8 cellular contexts compared by ENCODE assay signal in genomic region chr1:120942223-120942944, GRCh38. TPM values are rescaled to one million over a fixed set of nuclear protein-coding genes. Genes with fewer than 3 reads are reported as not detected.
DNase-seq lines count a peak whose midpoint lies in the region; ATAC-seq lines count a peak whose summit lies in the region.
"Not testable (repeated sequence)": the region's sequence is repeated elsewhere in the genome, so short reads cannot be mapped to it uniquely, and the experiment has no call there.

No MANE protein-coding gene starts in this region.

- H4K8ac ChIP-seq in mesendoderm (ENCODE audit: low read depth, low read length): not testable (repeated sequence)

- not testable (repeated sequence) for H3K4me1 ChIP-seq in endocrine pancreas (ENCODE audit: control insufficient read depth, insufficient read depth, low read length); mesendoderm (ENCODE audit: control insufficient read depth, low read depth, low read length)

- peak overlapping the region; percentile 100 for H2BK5ac ChIP-seq in mesendoderm (ENCODE audit: low read length)

- H2BK120ac ChIP-seq in mesendoderm (ENCODE audit: low read depth, low read length): not testable (repeated sequence)

- peak overlapping the region; percentile 90 for H3K56ac ChIP-seq in mesendoderm (ENCODE audit: low read length)

- peak; percentile 77 for ATAC-seq in GM19452 (IDR thresholded peaks at IDR 0.05; ENCODE audit: unreplicated experiment)
- peak; percentile 78 for ATAC-seq in HG03442 (IDR thresholded peaks at IDR 0.05; ENCODE audit: unreplicated experiment)

- H4K5ac ChIP-seq in mesendoderm (ENCODE audit: low read length): not testable (repeated sequence)

- not testable (repeated sequence) for H3K23ac ChIP-seq in mesendoderm (ENCODE audit: low read length)

- H3K9me3 ChIP-seq in endocrine pancreas (ENCODE audit: control insufficient read depth, low read length): not testable (repeated sequence)

- H2BK15ac ChIP-seq in mesendoderm (replicated peaks; ENCODE audit: low read depth): not testable (repeated sequence)

- DNase-seq in CD1c-positive myeloid dendritic cell (ENCODE audit: extremely low spot score): peak; percentile 85
- DNase-seq in NOMO-1 treated with dmso at 0.1 percent for 144 hours (lab: John Stamatoyannopoulos, UW; ENCODE audit: unreplicated experiment): peak; percentile 65
- DNase-seq in activated CD8-positive, alpha-beta memory T cell treated with anti-CD3 and anti-CD28 coated beads, Interleukin-2, amount 50 U/mL, for 4 hours: peak; percentile 71
- DNase-seq in mesendoderm: peak; percentile 93
- DNase-seq in stimulated activated CD4-positive, alpha-beta T cell treated with anti-CD3 and anti-CD28 coated beads, Interleukin-4, amount 100 ng/mL, for 48 hours (ENCODE audit: low read depth in 2 of 2): peak; percentile 53 to 72

- WGBS in mesendoderm (ENCODE audit: extremely low coverage, insufficient coverage, low lambda C conversion rate): no CpG with 5 or more reads among the region's 33 CpGs

- not testable (repeated sequence) for H3K27me3 ChIP-seq in endocrine pancreas (ENCODE audit: control insufficient read depth, insufficient read depth, low read length); mesendoderm (ENCODE audit: insufficient read depth, low read length, poor library complexity)

- not testable (repeated sequence) for H2AK5ac ChIP-seq in mesendoderm (ENCODE audit: low read length)

- H3K4ac ChIP-seq in mesendoderm (ENCODE audit: low read depth, low read length): not testable (repeated sequence)

- H3K79me1 ChIP-seq in mesendoderm (ENCODE audit: low read length): not testable (repeated sequence)

- peak overlapping the region; percentile 2 for H3K9ac ChIP-seq in endocrine pancreas (ENCODE audit: control insufficient read depth, insufficient read depth, low read length)
- peak overlapping the region; percentile 74 for H3K9ac ChIP-seq in mesendoderm (ENCODE audit: low read length)

- H3K36me3 ChIP-seq in endocrine pancreas (ENCODE audit: control insufficient read depth, insufficient read depth, low read length); mesendoderm (ENCODE audit: control insufficient read depth, insufficient read depth, low read length): not testable (repeated sequence)

- not testable (repeated sequence) for H3K79me2 ChIP-seq in mesendoderm (ENCODE audit: control insufficient read depth, insufficient read depth, low read length)

- H3K27ac ChIP-seq in mesendoderm (ENCODE audit: low read depth, low read length): peak overlapping the region; percentile 70

- H3K4me2 ChIP-seq in mesendoderm (ENCODE audit: low read length): peak overlapping the region; percentile 25

- H3K18ac ChIP-seq in mesendoderm (ENCODE audit: low read length): not testable (repeated sequence)

- H3K4me3 ChIP-seq in endocrine pancreas (ENCODE audit: control insufficient read depth, insufficient read depth, low read length): peak overlapping the region; percentile 59
- not testable (repeated sequence) for H3K4me3 ChIP-seq in mesendoderm (ENCODE audit: low read length)

RNA-seq across cellular contexts. Expression of gene PPIAL4A, which starts 52.8 kb away (rescaled TPM):
- not detected for polyA plus RNA-seq in mesendoderm (2013, experiment 1 of 2)
- not detected for polyA plus RNA-seq in mesendoderm (2013, experiment 2 of 2)
